In genomic region chr4:87839309-87839946, GRCh38 we compare ENCODE assay signal across 9 cellular contexts. TPM values are rescaled to one million over a fixed set of nuclear protein-coding genes. Genes with fewer than 3 reads are reported as not detected.
A peak's percentile ranks its signal among the peaks of the same experiment; 100 is the strongest.
DNase-seq lines count a peak whose midpoint lies in the region; ATAC-seq, FAIRE-seq and TF ChIP-seq lines count a peak whose summit lies in the region.
"Had no signal": no experiment of that assay in that cellular context is flagged by ENCODE, and none has a peak within 500 bp of the region (broad histone marks: within the 10 kb centered on the region; RNA-seq: fewer than 3 reads in every experiment).

No MANE protein-coding gene starts in this region.

- DNase-seq in DMS53 (lab: John Stamatoyannopoulos, UW) (peak; percentile 51), GM20000 (ENCODE audit: low spot score) (peak; percentile 42), NAMALWA (ENCODE audit: low spot score) (peak; percentile 51), MCF 10A (ENCODE audit: unreplicated experiment) (peak; percentile 49), kidney glomerular epithelial cell (lab: John Stamatoyannopoulos, UW) (peak; percentile 51), urothelium cell line (ENCODE audit: low spot score) (peak; percentile 50), GF-D8 (lab: John Stamatoyannopoulos, UW) (no peak)
- DNase-seq in activated naive CD8-positive, alpha-beta T cell treated with anti-CD3 and anti-CD28 coated beads, Interleukin-2, amount 50 U/mL, for 24 hours, result no peak
- DNase-seq: activated B cell treated with CpG ODN at 0.5 μM for 24 hours had no signal

- H3K9me3 Mint-ChIP-seq in MCF 10A (ENCODE audit: unreplicated experiment), result no peaks in the 10 kb centered on the region
- H3K9me3 Mint-ChIP-seq in activated naive CD8-positive, alpha-beta T cell treated with anti-CD3 and anti-CD28 coated beads, Interleukin-2, amount 50 U/mL, for 24 hours, result no peaks in the 10 kb centered on the region
- H3K9me3 Mint-ChIP-seq: activated B cell treated with CpG ODN at 0.5 μM for 24 hours had no signal

- H3K4me1 Mint-ChIP-seq in MCF 10A (ENCODE audit: insufficient read depth, unreplicated experiment), result peaks cover 14% of the 10 kb centered on the region
- H3K4me1 Mint-ChIP-seq in activated naive CD8-positive, alpha-beta T cell treated with anti-CD3 and anti-CD28 coated beads, Interleukin-2, amount 50 U/mL, for 24 hours, result no peaks in the 10 kb centered on the region
- H3K4me1 Mint-ChIP-seq: activated B cell treated with CpG ODN at 0.5 μM for 24 hours had no signal

- H3K27ac Mint-ChIP-seq in MCF 10A (ENCODE audit: low read depth, unreplicated experiment), result no peak overlapping the region
- no peak overlapping the region for H3K27ac Mint-ChIP-seq in activated naive CD8-positive, alpha-beta T cell treated with anti-CD3 and anti-CD28 coated beads, Interleukin-2, amount 50 U/mL, for 24 hours
- H3K27ac Mint-ChIP-seq: activated B cell treated with CpG ODN at 0.5 μM for 24 hours had no signal

- intact Hi-C loops in MCF 10A (cut with micrococcal nuclease), result loop anchor here (1.0 to 2.0 kb wide), 3 partner anchors 160 to 465 kb away; no protein-coding TSS in a partner anchor

- no peak for FAIRE-seq in urothelium cell line (lab: Jason Lieb, UNC)

- no TSS peak for BruUV-seq in MCF 10A (replicated peaks; lab: Mats Ljungman, UMichigan)

- no peaks in the 10 kb centered on the region for H3K36me3 Mint-ChIP-seq in MCF 10A (ENCODE audit: insufficient read depth, unreplicated experiment)
- no peaks in the 10 kb centered on the region for H3K36me3 Mint-ChIP-seq in activated naive CD8-positive, alpha-beta T cell treated with anti-CD3 and anti-CD28 coated beads, Interleukin-2, amount 50 U/mL, for 24 hours (ENCODE audit: low read depth)

- CTCF ChIA-PET in MCF 10A (lab: Yijun Ruan, JAX), result interaction anchor here (0.6 to 4.2 kb wide), 30 partner anchors 9 to 535 kb away, joined by 3 to 77 read pairs (median 5); no protein-coding TSS in a partner anchor

- TF ChIP-seq CTCF in GM20000 (IDR thresholded peaks at IDR 0.05; ENCODE audit: extremely low read depth, missing control alignments) (peak; percentile 32), MCF 10A (IDR thresholded peaks at IDR 0.05; ENCODE audit: unreplicated experiment) (peak; percentile 75)

- POLR2A ChIA-PET in MCF 10A (lab: Yijun Ruan, JAX), result interaction anchor here (0.6 to 1.4 kb wide), 3 partner anchors 17 to 463 kb away, joined by 3 read pairs; no protein-coding TSS in a partner anchor

- no peak overlapping the region for H3K4me3 Mint-ChIP-seq in MCF 10A (ENCODE audit: unreplicated experiment)
- H3K4me3 Mint-ChIP-seq in activated naive CD8-positive, alpha-beta T cell treated with anti-CD3 and anti-CD28 coated beads, Interleukin-2, amount 50 U/mL, for 24 hours, result no peak overlapping the region
- H3K4me3 Mint-ChIP-seq: activated B cell treated with CpG ODN at 0.5 μM for 24 hours had no signal

- H3K27me3 Mint-ChIP-seq in MCF 10A (ENCODE audit: insufficient read depth, unreplicated experiment), result no peaks in the 10 kb centered on the region
- peaks cover 12% of the 10 kb centered on the region for H3K27me3 Mint-ChIP-seq in activated naive CD8-positive, alpha-beta T cell treated with anti-CD3 and anti-CD28 coated beads, Interleukin-2, amount 50 U/mL, for 24 hours

- no peak for ATAC-seq in activated naive CD8-positive, alpha-beta T cell treated with anti-CD3 and anti-CD28 coated beads, Interleukin-2, amount 50 U/mL, for 24 hours

RNA-seq across cellular contexts. Expression of gene MEPE, which starts 6.7 kb away (rescaled TPM):
- not detected in 2 replicates for total RNA-seq in MCF 10A (2022)
- total RNA-seq: activated B cell treated with CpG ODN at 0.5 μM for 24 hours had no signal

RNA-seq across cellular contexts. Expression of gene IBSP, which starts 40.1 kb away (rescaled TPM):
- total RNA-seq in MCF 10A (2022), result not detected in 2 replicates
- total RNA-seq: activated B cell treated with CpG ODN at 0.5 μM for 24 hours had no signal

Comparison
In these comparisons a context has a peak if more than half of its experiments do, and no peak if none do; other contexts are left out.
1. DNase-seq: peak in DMS53 (single experiment), GM20000 (single experiment), NAMALWA (single experiment), MCF 10A (single experiment), kidney glomerular epithelial cell (single experiment) and urothelium cell line (single experiment); none in activated naive CD8-positive, alpha-beta T cell treated with anti-CD3 and anti-CD28 coated beads, Interleukin-2, amount 50 U/mL, for 24 hours (single experiment) and GF-D8 (single experiment).